Comparison of ENCODE assay signal across 23 cellular contexts in genomic region chr9:95754533-95755420, GRCh38.
DNase-seq lines count a peak whose midpoint lies in the region; ATAC-seq and TF ChIP-seq lines count a peak whose summit lies in the region.
"Had no signal": no experiment of that assay in that cellular context is flagged by ENCODE, and none has a peak within 500 bp of the region (broad histone marks: within the 10 kb centered on the region; RNA-seq: fewer than 3 reads in every experiment).

No MANE protein-coding gene starts in this region.

- peak; percentile 8; the same call in 1 of the 2 replicates for TF ChIP-seq RAD21 in SK-N-SH (IDR thresholded peaks at IDR 0.05; ENCODE audit: low read length)

- H3K4me1 Mint-ChIP-seq in activated T-helper 1 cell treated with anti-CD3 and anti-CD28 coated beads, Interleukin-12 subunit alpha, Interleukin-12 subunit beta, Interleukin-2, Interleukin-4 antibody, amounts not matched to agents 30 ng/mL and 10 ng/mL and 1 ng/mL, durations not matched to agents 14 hours and 24 hours and 36 hours (ENCODE audit: low read depth): peaks cover 11% of the 10 kb centered on the region

- peak in 1 of 2 experiments; percentile 66; a peak in 2 of 4 replicates for TF ChIP-seq EP300 in SK-N-SH (IDR thresholded peaks at IDR 0.05; ENCODE audit: borderline replicate concordance in 1 of 2, low read depth in 1 of 2, low read length in 1 of 2)

- H3K9me3 ChIP-seq in SK-N-SH (no peaks in the 10 kb centered on the region), duodenal mucosa (ENCODE audit: control insufficient read depth in 1 of 2, low read length in 2 of 2) (no peaks in the 10 kb centered on the region), mesodermal cell (ENCODE audit: control insufficient read depth, low read length) (no peaks in the 10 kb centered on the region), thyroid gland (no peaks in the 10 kb centered on the region)
- H3K9me3 ChIP-seq: Caco-2, sigmoid colon, upper lobe of left lung had no signal

- H3K4me3 Mint-ChIP-seq in activated T-helper 1 cell treated with anti-CD3 and anti-CD28 coated beads, Interleukin-12 subunit alpha, Interleukin-12 subunit beta, Interleukin-2, Interleukin-4 antibody, amounts not matched to agents 30 ng/mL and 10 ng/mL and 1 ng/mL, durations not matched to agents 14 hours and 24 hours and 36 hours: no peak overlapping the region
- H3K4me3 Mint-ChIP-seq: B cell; dendritic cell treated with granulocyte-macrophage colony-stimulating factor and Interleukin-4, amounts not matched to agents 40 ng/mL and 50 ng/mL, for 4 days; stimulated activated effector memory CD8-positive, alpha-beta T cell treated with anti-CD3 and anti-CD28 coated beads, Interleukin-12 subunit alpha, Interleukin-12 subunit beta, amount 100 ng/mL, for 72 hours; T-helper 1 cell treated with Interleukin-12 subunit alpha and Interleukin-12 subunit beta and Interleukin-4 antibody, amounts not matched to agents 30 μg/mL and 1 μg/mL, for 36 hours had no signal

- H3K4me3 ChIP-seq in SK-N-SH (ENCODE audit: low read depth in 2 of 2, low read length in 1 of 2) (no peak overlapping the region), duodenal mucosa (ENCODE audit: low read depth in 1 of 2, low read length in 2 of 2) (no peak overlapping the region), mesodermal cell (ENCODE audit: extremely low read depth, insufficient read depth, low read length, poor library complexity, severe bottlenecking) (no peak overlapping the region), urinary bladder (ENCODE audit: low read depth, low read length) (no peak overlapping the region), thyroid gland (replicated peaks in 1 of 3) (no peak overlapping the region)
- H3K4me3 ChIP-seq: sigmoid colon, upper lobe of left lung had no signal

- POLR2A ChIA-PET in SK-N-SH (lab: Yijun Ruan, JAX): interaction anchor here (1.4 kb wide), 1 partner anchor 121 kb away, joined by 9 read pairs; the partner anchor contains the start of gene ERCC6L2

- H3K36me3 ChIP-seq in SK-N-SH (replicated peaks in 1 of 2; ENCODE audit: control insufficient read depth in 1 of 2, insufficient read depth in 2 of 2, low read length in 1 of 2) (no peaks in the 10 kb centered on the region), duodenal mucosa (ENCODE audit: control insufficient read depth in 1 of 2, insufficient read depth in 2 of 2, low read length in 2 of 2) (no peaks in the 10 kb centered on the region), mesodermal cell (ENCODE audit: control insufficient read depth, insufficient read depth, low read length) (no peaks in the 10 kb centered on the region), urinary bladder (ENCODE audit: insufficient read depth) (no peaks in the 10 kb centered on the region), thyroid gland (no peaks in the 10 kb centered on the region)
- H3K36me3 ChIP-seq: sigmoid colon, upper lobe of left lung had no signal

- no peaks in the 10 kb centered on the region for H3K9me2 ChIP-seq in SK-N-SH

- no peaks in the 10 kb centered on the region for H3K9me3 Mint-ChIP-seq in activated T-helper 1 cell treated with anti-CD3 and anti-CD28 coated beads, Interleukin-12 subunit alpha, Interleukin-12 subunit beta, Interleukin-2, Interleukin-4 antibody, amounts not matched to agents 30 ng/mL and 10 ng/mL and 1 ng/mL, durations not matched to agents 14 hours and 24 hours and 36 hours
- H3K9me3 Mint-ChIP-seq: dendritic cell treated with granulocyte-macrophage colony-stimulating factor and Interleukin-4, amounts not matched to agents 40 ng/mL and 50 ng/mL, for 4 days; stimulated activated effector memory CD8-positive, alpha-beta T cell treated with anti-CD3 and anti-CD28 coated beads, Interleukin-12 subunit alpha, Interleukin-12 subunit beta, amount 100 ng/mL, for 72 hours; T-helper 1 cell treated with Interleukin-12 subunit alpha and Interleukin-12 subunit beta and Interleukin-4 antibody, amounts not matched to agents 30 μg/mL and 1 μg/mL, for 36 hours had no signal

- H3K36me3 Mint-ChIP-seq in activated T-helper 1 cell treated with anti-CD3 and anti-CD28 coated beads, Interleukin-12 subunit alpha, Interleukin-12 subunit beta, Interleukin-2, Interleukin-4 antibody, amounts not matched to agents 30 ng/mL and 10 ng/mL and 1 ng/mL, durations not matched to agents 14 hours and 24 hours and 36 hours (ENCODE audit: low read depth): no peaks in the 10 kb centered on the region
- H3K36me3 Mint-ChIP-seq: stimulated activated effector memory CD8-positive, alpha-beta T cell treated with anti-CD3 and anti-CD28 coated beads, Interleukin-12 subunit alpha, Interleukin-12 subunit beta, amount 100 ng/mL, for 72 hours had no signal

- peaks cover 8 to 39% of the 10 kb centered on the region in 2 experiments; a peak in 3 of 4 replicates for H3K4me1 ChIP-seq in SK-N-SH (ENCODE audit: control insufficient read depth in 1 of 2, insufficient read depth in 2 of 2, low read depth in 1 of 2, low read length in 1 of 2)
- peaks cover 6 to 20% of the 10 kb centered on the region in 2 donors for H3K4me1 ChIP-seq in duodenal mucosa (ENCODE audit: control insufficient read depth in 1 of 2, insufficient read depth in 2 of 2, low read length in 2 of 2)
- peaks cover 23% of the 10 kb centered on the region for H3K4me1 ChIP-seq in mesodermal cell (ENCODE audit: control insufficient read depth, insufficient read depth, low read length, poor library complexity, severe bottlenecking)
- peaks cover 2% of the 10 kb centered on the region for H3K4me1 ChIP-seq in urinary bladder (ENCODE audit: insufficient read depth)
- peaks cover 0 to 5% of the 10 kb centered on the region in 2 donors for H3K4me1 ChIP-seq in thyroid gland
- H3K4me1 ChIP-seq: Caco-2 had no signal

- no peaks in the 10 kb centered on the region for H3K27me3 ChIP-seq in SK-N-SH (ENCODE audit: insufficient read depth)
- H3K27me3 ChIP-seq in duodenal mucosa (ENCODE audit: control insufficient read depth in 1 of 2, insufficient read depth in 2 of 2, low read length in 2 of 2): peaks cover 0 to 3% of the 10 kb centered on the region in 2 donors
- H3K27me3 ChIP-seq in thyroid gland: no peaks in the 10 kb centered on the region
- H3K27me3 ChIP-seq: upper lobe of left lung had no signal

- H3K27ac Mint-ChIP-seq in activated T-helper 1 cell treated with anti-CD3 and anti-CD28 coated beads, Interleukin-12 subunit alpha, Interleukin-12 subunit beta, Interleukin-2, Interleukin-4 antibody, amounts not matched to agents 30 ng/mL and 10 ng/mL and 1 ng/mL, durations not matched to agents 14 hours and 24 hours and 36 hours: no peak overlapping the region
- H3K27ac Mint-ChIP-seq: B cell; dendritic cell treated with granulocyte-macrophage colony-stimulating factor and Interleukin-4, amounts not matched to agents 40 ng/mL and 50 ng/mL, for 4 days; stimulated activated effector memory CD8-positive, alpha-beta T cell treated with anti-CD3 and anti-CD28 coated beads, Interleukin-12 subunit alpha, Interleukin-12 subunit beta, amount 100 ng/mL, for 72 hours; T-helper 1 cell treated with Interleukin-12 subunit alpha and Interleukin-12 subunit beta and Interleukin-4 antibody, amounts not matched to agents 30 μg/mL and 1 μg/mL, for 36 hours had no signal

- no peaks in the 10 kb centered on the region for H3K79me2 ChIP-seq in SK-N-SH (ENCODE audit: insufficient read depth)

- H3K9ac ChIP-seq in SK-N-SH (no peak overlapping the region), duodenal mucosa (ENCODE audit: low read depth in 1 of 2, low read length in 2 of 2) (no peak overlapping the region)

- no peak for TF ChIP-seq POLR2A in thyroid gland (IDR thresholded peaks at IDR 0.05)

- H3K27ac ChIP-seq in SK-N-SH (ENCODE audit: low read depth in 2 of 2, low read length in 1 of 2): peak overlapping the region in 1 of 2 experiments; percentile 84; a peak in 2 of 4 replicates
- peak overlapping the region; percentile 30 for H3K27ac ChIP-seq in duodenal mucosa (ENCODE audit: low read depth, low read length)
- peak overlapping the region; percentile 13 for H3K27ac ChIP-seq in mesodermal cell (ENCODE audit: low read depth, low read length, severe bottlenecking)
- peak overlapping the region; percentile 35 for H3K27ac ChIP-seq in urinary bladder (ENCODE audit: low read depth)
- no peak overlapping the region for H3K27ac ChIP-seq in thyroid gland

- intact Hi-C loops in activated T-helper 1 cell treated with anti-CD3 and anti-CD28 coated beads, Interleukin-12 subunit alpha, Interleukin-12 subunit beta, Interleukin-2, Interleukin-4 antibody, amounts not matched to agents 30 ng/mL and 10 ng/mL and 1 ng/mL, durations not matched to agents 14 hours and 24 hours and 36 hours (cut with micrococcal nuclease): loop anchor here (5.0 kb wide), 1 partner anchor 563 kb away; no protein-coding TSS in a partner anchor
- intact Hi-C loops in thyroid gland (cut with DNase I): no loop called here

- DNase-seq in SK-N-SH (peak; percentile 66), thyroid gland (no peak)
- DNase-seq in activated T-helper 1 cell treated with anti-CD3 and anti-CD28 coated beads, Interleukin-12 subunit alpha, Interleukin-12 subunit beta, Interleukin-2, Interleukin-4 antibody, amounts not matched to agents 30 ng/mL and 10 ng/mL and 1 ng/mL, durations not matched to agents 14 hours and 24 hours and 36 hours (ENCODE audit: low spot score): no peak
- DNase-seq: 8988T; activated CD4-positive, alpha-beta T cell treated with anti-CD3 and anti-CD28 coated beads, Interleukin-2, amount 50 U/mL, for 1 hour; activated effector memory CD4-positive, alpha-beta T cell treated with anti-CD3 and anti-CD28 coated beads, Interleukin-2, amount 50 U/mL, for 16 hours; Caco-2; DND-41; Kasumi-1; mammary epithelial cell; NCI-H2107; NCI-H510A; sigmoid colon; upper lobe of left lung had no signal

- H3K4me2 ChIP-seq in SK-N-SH: no peak overlapping the region

- H3K27me3 Mint-ChIP-seq in activated T-helper 1 cell treated with anti-CD3 and anti-CD28 coated beads, Interleukin-12 subunit alpha, Interleukin-12 subunit beta, Interleukin-2, Interleukin-4 antibody, amounts not matched to agents 30 ng/mL and 10 ng/mL and 1 ng/mL, durations not matched to agents 14 hours and 24 hours and 36 hours (ENCODE audit: insufficient read depth): peaks cover 35% of the 10 kb centered on the region

- H3F3A ChIP-seq in SK-N-SH (replicated peaks; ENCODE audit: insufficient read depth): no peaks in the 10 kb centered on the region

- WGBS in SK-N-SH (ENCODE audit: low lambda C conversion rate): 78% methylated on average over 13 of the region's 15 CpGs
- WGBS in mesodermal cell (ENCODE audit: insufficient coverage in 2 of 2), 2 experiments: 60 to 61% methylated on average over 11 to 12 of the region's 15 CpGs
- WGBS in urinary bladder: 63% methylated on average over 15 of the region's 15 CpGs
- WGBS in thyroid gland, 2 donors: 80 to 86% methylated on average over 15 of the region's 15 CpGs

- TF ChIP-seq CTCF in SK-N-SH (IDR thresholded peaks at IDR 0.05) (no peak), thyroid gland (IDR thresholded peaks at IDR 0.05) (no peak)

- H4K20me1 ChIP-seq in SK-N-SH (ENCODE audit: insufficient read depth): no peaks in the 10 kb centered on the region

- ATAC-seq in SK-N-SH treated with all-trans-retinoic acid at 6 μM for 48 hours (no peak), GM21526 (IDR thresholded peaks at IDR 0.05; ENCODE audit: low FRiP score, unreplicated experiment) (no peak)
- ATAC-seq: stimulated activated effector memory CD8-positive, alpha-beta T cell treated with anti-CD3 and anti-CD28 coated beads, Interleukin-12 subunit alpha, Interleukin-12 subunit beta, amount 100 ng/mL, for 72 hours had no signal

- no peak overlapping the region for H2AFZ ChIP-seq in SK-N-SH (ENCODE audit: low read depth)

- CTCF ChIA-PET in SK-N-SH (lab: Yijun Ruan, JAX): interaction anchor here (0.8 to 1.2 kb wide), 4 partner anchors 14 to 28 kb away, joined by 3 to 4 read pairs (median 3); no protein-coding TSS in a partner anchor

Comparison
In these comparisons a context has a peak if more than half of its experiments do, and no peak if none do; other contexts are left out.
1. H3K27ac ChIP-seq: peak in duodenal mucosa (single experiment), mesodermal cell (single experiment) and urinary bladder (single experiment); none in thyroid gland (0 of 3).